Comparison of ENCODE assay signal across 10 cellular contexts in genomic region chr5:77120706-77121105, GRCh38. TPM values are rescaled to one million over a fixed set of nuclear protein-coding genes. Genes with fewer than 3 reads are reported as not detected.
"Had no signal": no experiment of that assay in that cellular context is flagged by ENCODE, and none has a peak within 500 bp of the region (broad histone marks: within the 10 kb centered on the region; RNA-seq: fewer than 3 reads in every experiment).

No MANE protein-coding gene starts in this region.

- FAIRE-seq: HepG2, HTR-8/SVneo, K562 had no signal

- H3K27ac ChIP-seq: HL-60, KMS-11 had no signal

- DNase-seq: IMR-90, Karpas-422, Kasumi-1, KBM-7, KG1 had no signal

- H3K4me3 ChIP-seq: K562 had no signal

- ATAC-seq: HepG2, K562 had no signal

RNA-seq across cellular contexts. Expression of gene ZBED3, which starts 33.6 kb away (rescaled TPM):
- total RNA-seq: K562 had no signal
